32 cellular contexts compared by ENCODE assay signal in genomic region chr2:232577841-232578240, GRCh38. TPM values are rescaled to one million over a fixed set of nuclear protein-coding genes. Genes with fewer than 3 reads are reported as not detected.
"Had no signal": no experiment of that assay in that cellular context is flagged by ENCODE, and none has a peak within 500 bp of the region (broad histone marks: within the 10 kb centered on the region; RNA-seq: fewer than 3 reads in every experiment).

No MANE protein-coding gene starts in this region.

- H3K4me1 Mint-ChIP-seq: naive B cell had no signal

- H3K27me3 Mint-ChIP-seq: activated B cell treated with CpG ODN at 0.5 μM for 24 hours; activated CD4-positive, alpha-beta T cell treated with anti-CD3 and anti-CD28 coated beads for 36 hours; activated CD8-positive, alpha-beta memory T cell treated with anti-CD3 and anti-CD28 coated beads, Interleukin-2, amount 10 ng/mL, durations not matched to agents 7 days and 5 days; naive B cell had no signal

- H3K4me2 ChIP-seq: smooth muscle cell had no signal

- H3K4me3 Mint-ChIP-seq: activated B cell treated with CpG ODN at 0.5 μM for 24 hours; activated CD4-positive, alpha-beta T cell treated with anti-CD3 and anti-CD28 coated beads for 36 hours; activated CD8-positive, alpha-beta memory T cell treated with anti-CD3 and anti-CD28 coated beads, Interleukin-2, amount 10 ng/mL, durations not matched to agents 7 days and 5 days; activated CD8-positive, alpha-beta T cell treated with anti-CD3 and anti-CD28 coated beads, Interleukin-2, amount 10 ng/mL, durations not matched to agents 7 days and 5 days; naive B cell had no signal

- H3K4me3 ChIP-seq: body of pancreas, cardiac muscle cell, heart left ventricle, left lung, mucosa of descending colon, smooth muscle cell, testis, transverse colon had no signal

- H3K27me3 ChIP-seq: body of pancreas, cardiac muscle cell, heart left ventricle, left lung, testis, transverse colon had no signal

- H3K27ac ChIP-seq: body of pancreas, cardiac muscle cell, heart left ventricle, left lung, testis, transverse colon had no signal

- H3K9me3 Mint-ChIP-seq: activated B cell treated with CpG ODN at 0.5 μM for 24 hours; activated naive CD4-positive, alpha-beta T cell treated with anti-CD3 and anti-CD28 coated beads, Interleukin-2, amount 50 U/mL, for 72 hours; activated T-helper 2 cell treated with anti-CD3 and anti-CD28 coated beads, Interferon-gamma antibody, Interleukin-2, Interleukin-4, amounts not matched to agents 10 μg/mL and 5 μg/mL and 100 μg/mL, durations not matched to agents 14 hours and 24 hours and 36 hours; naive B cell had no signal

- H3K9me3 ChIP-seq: body of pancreas, heart left ventricle, left lung, mucosa of descending colon, testis, transverse colon had no signal

- DNase-seq: activated B cell treated with CpG ODN at 0.5 μM for 24 hours; activated CD4-positive, alpha-beta T cell treated with anti-CD3 and anti-CD28 coated beads for 36 hours; activated CD8-positive, alpha-beta memory T cell treated with anti-CD3 and anti-CD28 coated beads, Interleukin-2, amount 10 ng/mL, durations not matched to agents 7 days and 5 days; activated CD8-positive, alpha-beta T cell treated with anti-CD3 and anti-CD28 coated beads, Interleukin-2, amount 10 ng/mL, durations not matched to agents 7 days and 5 days; activated naive CD4-positive, alpha-beta T cell; activated T-cell treated with anti-CD3 and anti-CD28 coated beads, Interleukin-2, amount 50 U/mL, for 48 hours; body of pancreas; cortex of kidney; heart left ventricle; kidney glomerular epithelial cell; left lung; mucosa of descending colon; naive B cell; stimulated activated CD4-positive, alpha-beta T cell treated with anti-CD3 and anti-CD28 coated beads, Interleukin-2, amount 100 ng/mL, for 24 hours; stimulated activated naive CD4-positive, alpha-beta T cell; T-helper 2 cell; testis; transverse colon had no signal

- H3K4me1 ChIP-seq: testis had no signal

- H3K27ac Mint-ChIP-seq: activated B cell treated with CpG ODN at 0.5 μM for 24 hours; activated CD4-positive, alpha-beta T cell treated with anti-CD3 and anti-CD28 coated beads for 36 hours; activated CD8-positive, alpha-beta memory T cell treated with anti-CD3 and anti-CD28 coated beads, Interleukin-2, amount 10 ng/mL, durations not matched to agents 7 days and 5 days; activated CD8-positive, alpha-beta T cell treated with anti-CD3 and anti-CD28 coated beads, Interleukin-2, amount 10 ng/mL, durations not matched to agents 7 days and 5 days; activated T-helper 2 cell treated with anti-CD3 and anti-CD28 coated beads, Interferon-gamma antibody, Interleukin-2, Interleukin-4, amounts not matched to agents 10 μg/mL and 5 μg/mL and 100 μg/mL, durations not matched to agents 14 hours and 24 hours and 36 hours; naive B cell had no signal

- ATAC-seq: activated CD4-positive, alpha-beta T cell treated with anti-CD3 and anti-CD28 coated beads for 36 hours; activated CD8-positive, alpha-beta memory T cell treated with anti-CD3 and anti-CD28 coated beads, Interleukin-2, amount 10 ng/mL, durations not matched to agents 7 days and 5 days; activated CD8-positive, alpha-beta T cell treated with anti-CD3 and anti-CD28 coated beads, Interleukin-2, amount 10 ng/mL, durations not matched to agents 7 days and 5 days; activated naive CD4-positive, alpha-beta T cell treated with anti-CD3 and anti-CD28 coated beads, Interleukin-2, amount 50 U/mL, for 72 hours; body of pancreas; left lung; mucosa of descending colon; sciatic nerve had no signal

RNA-seq across cellular contexts. Expression of gene CHRNG, which starts 38.3 kb away (rescaled TPM):
- total RNA-seq: activated B cell treated with CpG ODN at 0.5 μM for 24 hours; activated CD4-positive, alpha-beta T cell treated with anti-CD3 and anti-CD28 coated beads for 36 hours; activated CD8-positive, alpha-beta memory T cell treated with anti-CD3 and anti-CD28 coated beads, Interleukin-2, amount 10 ng/mL, durations not matched to agents 7 days and 5 days; activated CD8-positive, alpha-beta T cell treated with anti-CD3 and anti-CD28 coated beads, Interleukin-2, amount 10 ng/mL, durations not matched to agents 7 days and 5 days; activated naive CD4-positive, alpha-beta T cell treated with anti-CD3 and anti-CD28 coated beads, Interleukin-2, amount 50 U/mL, for 72 hours; activated T-helper 2 cell treated with anti-CD3 and anti-CD28 coated beads, Interferon-gamma antibody, Interleukin-2, Interleukin-4, amounts not matched to agents 10 μg/mL and 5 μg/mL and 100 μg/mL, durations not matched to agents 14 hours and 24 hours and 36 hours; body of pancreas; cardiac muscle cell; cerebellum; endothelial cell of umbilical vein; fibroblast of lung; fibroblast of villous mesenchyme; heart left ventricle; left lung; lung microvascular endothelial cell; mesenteric fat pad; mucosa of descending colon; omental fat pad; sciatic nerve; smooth muscle cell; testis; transverse colon had no signal
- polyA plus RNA-seq: endothelial cell of umbilical vein, esophagus, fibroblast of lung, heart left ventricle, neural cell, smooth muscle cell had no signal

RNA-seq across cellular contexts. Expression of gene CHRND, which starts 51.9 kb away (rescaled TPM):
- total RNA-seq: activated B cell treated with CpG ODN at 0.5 μM for 24 hours; activated CD4-positive, alpha-beta T cell treated with anti-CD3 and anti-CD28 coated beads for 36 hours; activated CD8-positive, alpha-beta memory T cell treated with anti-CD3 and anti-CD28 coated beads, Interleukin-2, amount 10 ng/mL, durations not matched to agents 7 days and 5 days; activated CD8-positive, alpha-beta T cell treated with anti-CD3 and anti-CD28 coated beads, Interleukin-2, amount 10 ng/mL, durations not matched to agents 7 days and 5 days; activated naive CD4-positive, alpha-beta T cell treated with anti-CD3 and anti-CD28 coated beads, Interleukin-2, amount 50 U/mL, for 72 hours; activated T-helper 2 cell treated with anti-CD3 and anti-CD28 coated beads, Interferon-gamma antibody, Interleukin-2, Interleukin-4, amounts not matched to agents 10 μg/mL and 5 μg/mL and 100 μg/mL, durations not matched to agents 14 hours and 24 hours and 36 hours; body of pancreas; endothelial cell of umbilical vein; fibroblast of lung; fibroblast of villous mesenchyme; heart left ventricle; left lung; lung microvascular endothelial cell; mesenteric fat pad; mucosa of descending colon; omental fat pad; sciatic nerve; smooth muscle cell; transverse colon had no signal
- polyA plus RNA-seq: endothelial cell of umbilical vein, esophagus, fibroblast of lung, heart left ventricle, neural cell, smooth muscle cell had no signal

RNA-seq across cellular contexts. Expression of gene EFHD1, which starts 55.6 kb away (rescaled TPM):
- total RNA-seq: activated B cell treated with CpG ODN at 0.5 μM for 24 hours, endothelial cell of umbilical vein, fibroblast of lung had no signal
- polyA plus RNA-seq: neural cell had no signal
